23 cellular contexts compared by ENCODE assay signal in the genomic region with DNA sequence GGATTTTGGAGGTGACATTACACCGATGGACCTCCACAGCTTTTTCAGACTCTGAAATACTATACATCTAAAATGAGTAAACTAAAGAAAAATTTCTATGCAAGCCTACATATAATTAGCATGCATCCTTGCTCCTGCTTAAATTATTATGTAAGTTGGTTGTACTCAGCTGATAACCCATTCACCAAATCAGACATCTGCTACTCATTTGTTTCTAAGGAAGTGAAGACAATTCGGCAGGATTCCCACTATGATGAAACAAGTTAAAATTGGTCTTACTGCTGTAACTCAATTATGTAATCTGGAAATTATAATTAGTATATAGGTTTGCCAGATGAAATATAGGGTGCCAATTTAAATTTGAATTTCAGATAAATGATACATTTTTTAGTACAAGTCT. TPM values are rescaled to one million over a fixed set of nuclear protein-coding genes. Genes with fewer than 3 reads are reported as not detected.
DNase-seq lines count a peak whose midpoint lies in the region; ATAC-seq, FAIRE-seq and TF ChIP-seq lines count a peak whose summit lies in the region.
"Had no signal": no experiment of that assay in that cellular context is flagged by ENCODE, and none has a peak within 500 bp of the region (broad histone marks: within the 10 kb centered on the region; RNA-seq: fewer than 3 reads in every experiment).

No MANE protein-coding gene starts in this region.

- no peak for TF ChIP-seq POLR2A in K562 (conservative IDR thresholded peaks at IDR 0.05)

- DNase-seq in Ammon's horn (ENCODE audit: low spot score) = peak; percentile 3
- peak; percentile 25 for DNase-seq in NOMO-1 treated with dmso at 0.1 percent for 144 hours (lab: John Stamatoyannopoulos, UW; ENCODE audit: unreplicated experiment)
- DNase-seq in K562 (ENCODE audit: extremely low read depth in 1 of 4, low spot score in 3 of 4) = no peak
- no peak for DNase-seq in pancreas
- DNase-seq in NCI-H187 (lab: John Stamatoyannopoulos, UW) = no peak
- no peak for DNase-seq in activated T-helper 1 cell treated with anti-CD3 and anti-CD28 coated beads, Interleukin-12 subunit alpha, Interleukin-12 subunit beta, Interleukin-2, Interleukin-4 antibody, amounts not matched to agents 30 ng/mL and 10 ng/mL and 1 ng/mL, durations not matched to agents 14 hours and 24 hours and 36 hours (ENCODE audit: low spot score)
- no peak for DNase-seq in GM19240 (ENCODE audit: insufficient read length, low spot score)
- DNase-seq: ACHN; C1 segment of cervical spinal cord; CD8-positive, alpha-beta memory T cell; DMS53; GDM1; NCI-H1694; NCI-H2081 treated with DMSO at 0.1 percent for 48 hours; NCI-H2171 treated with DMSO at 0.1 percent for 48 hours; NCI-H524 treated with DMSO at 0.1 percent for 48 hours; NCI-H82; SIG-M5 had no signal

- H3K36me3 ChIP-seq in K562 (ENCODE audit: control insufficient read depth, insufficient read depth, low read length) (no peaks in the 10 kb centered on the region), pancreas (no peaks in the 10 kb centered on the region)

- H3K4me2 ChIP-seq in K562 (ENCODE audit: insufficient read depth, low read length) = no peak overlapping the region
- H3K4me2 ChIP-seq: KMS-11 had no signal

- H4K20me1 ChIP-seq in K562 (replicated peaks; ENCODE audit: control insufficient read depth, insufficient read depth, low read length) = no peaks in the 10 kb centered on the region

- TF ChIP-seq CTCF in K562 (IDR thresholded peaks at IDR 0.05 in 2 of 3, conservative IDR thresholded peaks at IDR 0.05 in 1 of 3; ENCODE audit: insufficient read depth in 2 of 3, low read depth in 1 of 3, low read length in 3 of 3) (no peak), pancreas (IDR thresholded peaks at IDR 0.05) (no peak)

- intact Hi-C loops in K562 (cut with micrococcal nuclease) (loop anchor here (10.0 kb wide), 2 partner anchors 214 to 564 kb away; no protein-coding TSS in a partner anchor), pancreas (cut with DNase I) (loop anchor here in 2 of 3 donors (10.0 kb wide), 2 partner anchors 784 to 794 kb away; no protein-coding TSS in a partner anchor)
- intact Hi-C loops in activated T-helper 1 cell treated with anti-CD3 and anti-CD28 coated beads, Interleukin-12 subunit alpha, Interleukin-12 subunit beta, Interleukin-2, Interleukin-4 antibody, amounts not matched to agents 30 ng/mL and 10 ng/mL and 1 ng/mL, durations not matched to agents 14 hours and 24 hours and 36 hours (cut with micrococcal nuclease) = no loop called here

- TF ChIP-seq EP300 in K562 (IDR thresholded peaks at IDR 0.05; ENCODE audit: low read length) = no peak

- H3K27ac Mint-ChIP-seq in activated T-helper 1 cell treated with anti-CD3 and anti-CD28 coated beads, Interleukin-12 subunit alpha, Interleukin-12 subunit beta, Interleukin-2, Interleukin-4 antibody, amounts not matched to agents 30 ng/mL and 10 ng/mL and 1 ng/mL, durations not matched to agents 14 hours and 24 hours and 36 hours = no peak overlapping the region
- H3K27ac Mint-ChIP-seq: CD8-positive, alpha-beta memory T cell had no signal

- H3K27me3 ChIP-seq in K562 (ENCODE audit: control insufficient read depth in 2 of 2, insufficient read depth in 2 of 2, low read length in 2 of 2) = no peaks in the 10 kb centered on the region
- no peaks in the 10 kb centered on the region for H3K27me3 ChIP-seq in pancreas

- no peaks in the 10 kb centered on the region for H3K4me1 ChIP-seq in K562 (replicated peaks in 1 of 2; ENCODE audit: control insufficient read depth in 2 of 2, insufficient read depth in 2 of 2, low read length in 2 of 2)
- H3K4me1 ChIP-seq in pancreas = no peaks in the 10 kb centered on the region

- H3K4me1 Mint-ChIP-seq in activated T-helper 1 cell treated with anti-CD3 and anti-CD28 coated beads, Interleukin-12 subunit alpha, Interleukin-12 subunit beta, Interleukin-2, Interleukin-4 antibody, amounts not matched to agents 30 ng/mL and 10 ng/mL and 1 ng/mL, durations not matched to agents 14 hours and 24 hours and 36 hours (ENCODE audit: low read depth) = no peaks in the 10 kb centered on the region
- H3K4me1 Mint-ChIP-seq: CD8-positive, alpha-beta memory T cell had no signal

- no peak overlapping the region for H3K27ac ChIP-seq in K562 (ENCODE audit: extremely low read depth, low read depth, low read length)
- no peak overlapping the region for H3K27ac ChIP-seq in pancreas
- H3K27ac ChIP-seq: KMS-11 had no signal

- no peak for TF ChIP-seq RAD21 in K562 (CRISPR knock-in tag; conservative IDR thresholded peaks at IDR 0.05 in 1 of 2, IDR thresholded peaks at IDR 0.05 in 1 of 2)

- no peak overlapping the region for H2AFZ ChIP-seq in K562 (ENCODE audit: low read depth, low read length)

- H3K9me3 Mint-ChIP-seq in activated T-helper 1 cell treated with anti-CD3 and anti-CD28 coated beads, Interleukin-12 subunit alpha, Interleukin-12 subunit beta, Interleukin-2, Interleukin-4 antibody, amounts not matched to agents 30 ng/mL and 10 ng/mL and 1 ng/mL, durations not matched to agents 14 hours and 24 hours and 36 hours = no peaks in the 10 kb centered on the region
- H3K9me3 Mint-ChIP-seq: CD8-positive, alpha-beta memory T cell had no signal

- 0 out of 3 replicates have a peak, but pooled peaks cover 2% of the 10 kb centered on the region for H3K79me2 ChIP-seq in K562 (ENCODE audit: control insufficient read depth, insufficient read depth, low read length)

- no peak overlapping the region for H3K4me3 Mint-ChIP-seq in activated T-helper 1 cell treated with anti-CD3 and anti-CD28 coated beads, Interleukin-12 subunit alpha, Interleukin-12 subunit beta, Interleukin-2, Interleukin-4 antibody, amounts not matched to agents 30 ng/mL and 10 ng/mL and 1 ng/mL, durations not matched to agents 14 hours and 24 hours and 36 hours
- H3K4me3 Mint-ChIP-seq: CD8-positive, alpha-beta memory T cell had no signal

- H3K9ac ChIP-seq in K562 (ENCODE audit: insufficient read depth in 1 of 2, low read depth in 2 of 2, low read length in 2 of 2) = no peak overlapping the region
- H3K9ac ChIP-seq: KMS-11 had no signal

- H3K36me3 Mint-ChIP-seq in activated T-helper 1 cell treated with anti-CD3 and anti-CD28 coated beads, Interleukin-12 subunit alpha, Interleukin-12 subunit beta, Interleukin-2, Interleukin-4 antibody, amounts not matched to agents 30 ng/mL and 10 ng/mL and 1 ng/mL, durations not matched to agents 14 hours and 24 hours and 36 hours (ENCODE audit: low read depth) = no peaks in the 10 kb centered on the region
- H3K36me3 Mint-ChIP-seq: CD8-positive, alpha-beta memory T cell had no signal

- H3K4me3 ChIP-seq in K562 = no peak overlapping the region
- no peak overlapping the region for H3K4me3 ChIP-seq in pancreas

- 53% methylated on average over 2 of the region's 2 CpGs for WGBS in K562 (ENCODE audit: insufficient coverage, low coverage, missing lambda C conversion rate)
- 60 to 75% methylated on average over 2 of the region's 2 CpGs for WGBS in pancreas, 2 donors

- H3K27me3 Mint-ChIP-seq in activated T-helper 1 cell treated with anti-CD3 and anti-CD28 coated beads, Interleukin-12 subunit alpha, Interleukin-12 subunit beta, Interleukin-2, Interleukin-4 antibody, amounts not matched to agents 30 ng/mL and 10 ng/mL and 1 ng/mL, durations not matched to agents 14 hours and 24 hours and 36 hours (ENCODE audit: insufficient read depth) = peaks cover 2% of the 10 kb centered on the region
- H3K27me3 Mint-ChIP-seq: CD8-positive, alpha-beta memory T cell had no signal

- CTCF ChIA-PET in K562 (lab: Yijun Ruan, JAX; ENCODE audit: low intra/inter-chr PET ratio) = no interaction called here

- H3K9me1 ChIP-seq in K562 (ENCODE audit: control insufficient read depth, insufficient read depth, low read length) = no peaks in the 10 kb centered on the region

- FAIRE-seq in K562 (lab: Jason Lieb, UNC) (no peak), pancreas (lab: Jason Lieb, UNC) (peak; percentile 13)
- FAIRE-seq: GM19239, H54, HTR-8/SVneo had no signal

- no peak for ATAC-seq in K562
- no peak for ATAC-seq in pancreas

- BruUV-seq in K562 (replicated peaks; lab: Mats Ljungman, UMichigan) = no TSS peak

- in situ Hi-C loops in K562 (cut with MboI) = loop anchor here (25.0 kb wide), 1 partner anchor 791 kb away; no protein-coding TSS in a partner anchor

- H3K9me3 ChIP-seq in K562 (replicated peaks; ENCODE audit: control insufficient read depth, insufficient read depth, low read depth, low read length) = no peaks in the 10 kb centered on the region
- no peaks in the 10 kb centered on the region for H3K9me3 ChIP-seq in pancreas

- POLR2A ChIA-PET in K562 (lab: Yijun Ruan, JAX) = no interaction called here

TF ChIP-seq in K562, 482 proteins besides CTCF, POLR2A, EP300 and RAD21:
- TF ChIP-seq MAZ (CRISPR knock-in tag; conservative IDR thresholded peaks at IDR 0.05 in 1 of 2, IDR thresholded peaks at IDR 0.05 in 1 of 2) = no peak
- TF ChIP-seq RFX5 (IDR thresholded peaks at IDR 0.05; ENCODE audit: low read depth, low read length) = peak; percentile 51; the same call in 1 of the 2 replicates
- no peak for TF ChIP-seq ZNF668 (CRISPR knock-in tag; IDR thresholded peaks at IDR 0.05)

RNA-seq across cellular contexts. Expression of a gene that starts 59.5 kb away (rescaled TPM):
- 7.3 and 18.1 TPM in 2 replicates for total RNA-seq in K562 (2011; cell fraction: chromatin; rRNA removed; ENCODE audit: low replicate concordance)
- total RNA-seq in K562 (2011; cell fraction: nucleolus; rRNA removed) = 5.2 and 10.8 TPM in 2 replicates
- 9.9 and 16.4 TPM in 2 replicates for total RNA-seq in K562 (2011; cell fraction: nucleoplasm; rRNA removed)
- 46.5 and 47.6 TPM in 2 replicates for total RNA-seq in K562 (2014; rRNA removed)
- 74.7 and 81.3 TPM in 2 replicates for total RNA-seq in K562 (2014; rRNA removed; fragmentation: Illumina TruSeq; extraction: Trizol)
- 57.8 and 60.8 TPM in 2 replicates for total RNA-seq in K562 (2015; rRNA removed; fragmentation: Illumina TruSeq; extraction: Trizol)
- total RNA-seq in K562 (2021) = 53.2 and 53.7 TPM in 2 replicates
- polyA plus RNA-seq in K562 (2011; rRNA removed) = 3.3 and 14.8 TPM in 2 replicates
- 2.2 and 5.4 TPM in 2 replicates for polyA plus RNA-seq in K562 (2011; cell fraction: cytosol; rRNA removed)
- polyA plus RNA-seq in K562 (2011; cell fraction: nucleus; rRNA removed) = 1.8 and 6.0 TPM in 2 replicates
- 58.1 and 85.0 TPM in 2 replicates for polyA plus RNA-seq in K562 (2012)
- polyA plus RNA-seq in K562 (2014; fragmentation: Illumina TruSeq; extraction: Trizol) = 67.5 and 79.5 TPM in 2 replicates
- polyA plus RNA-seq in K562 (2014; fragmentation: Nextera tagmentation; extraction: Ambion mirVana) = 10 to 100 TPM; 84.4 to 95.7 TPM
- 33.5 and 36.1 TPM in 2 replicates for polyA plus RNA-seq in K562 (2014; rRNA removed)
- polyA minus RNA-seq in K562 (2011; rRNA and poly(A)+ RNA removed) = 4.3 and 20.3 TPM in 2 replicates
- polyA minus RNA-seq in K562 (2011; cell fraction: cytosol; rRNA and poly(A)+ RNA removed) = 1.5 and 10.5 TPM in 2 replicates
- 1.7 and 6.6 TPM in 2 replicates for polyA minus RNA-seq in K562 (2011; cell fraction: nucleus; rRNA and poly(A)+ RNA removed)
- total RNA-seq in pancreas = 1 to 10 TPM in 2 of 6 donors, under 1 TPM in 4; 0.35 to 2.4 (median 0.79) TPM
- polyA plus RNA-seq in pancreas = 1 to 10 TPM in 1 of 2 donors, under 1 TPM in 1; 0.49 to 1.2 TPM
- total RNA-seq in activated T-helper 1 cell treated with anti-CD3 and anti-CD28 coated beads, Interleukin-12 subunit alpha, Interleukin-12 subunit beta, Interleukin-2, Interleukin-4 antibody, amounts not matched to agents 30 ng/mL and 10 ng/mL and 1 ng/mL, durations not matched to agents 14 hours and 24 hours and 36 hours = not detected in 2 replicates
- total RNA-seq: CD8-positive, alpha-beta memory T cell; T-helper 1 cell treated with Interleukin-12 subunit alpha and Interleukin-12 subunit beta and Interleukin-4 antibody, amounts not matched to agents 30 ng/mL and 1 ng/mL, for 36 hours had no signal
- polyA plus RNA-seq: CD8-positive, alpha-beta memory T cell had no signal

Comparison
In these comparisons a context has a peak if more than half of its experiments do, and no peak if none do; other contexts are left out.
1. DNase-seq: peak in Ammon's horn (single experiment) and NOMO-1 treated with dmso at 0.1 percent for 144 hours (single experiment); none in K562 (0 of 4), pancreas (0 of 6), NCI-H187 (0 of 2), activated T-helper 1 cell treated with anti-CD3 and anti-CD28 coated beads, Interleukin-12 subunit alpha, Interleukin-12 subunit beta, Interleukin-2, Interleukin-4 antibody, amounts not matched to agents 30 ng/mL and 10 ng/mL and 1 ng/mL, durations not matched to agents 14 hours and 24 hours and 36 hours (single experiment) and GM19240 (single experiment).